1 cellular context compared by ENCODE assay signal in the genomic region with DNA sequence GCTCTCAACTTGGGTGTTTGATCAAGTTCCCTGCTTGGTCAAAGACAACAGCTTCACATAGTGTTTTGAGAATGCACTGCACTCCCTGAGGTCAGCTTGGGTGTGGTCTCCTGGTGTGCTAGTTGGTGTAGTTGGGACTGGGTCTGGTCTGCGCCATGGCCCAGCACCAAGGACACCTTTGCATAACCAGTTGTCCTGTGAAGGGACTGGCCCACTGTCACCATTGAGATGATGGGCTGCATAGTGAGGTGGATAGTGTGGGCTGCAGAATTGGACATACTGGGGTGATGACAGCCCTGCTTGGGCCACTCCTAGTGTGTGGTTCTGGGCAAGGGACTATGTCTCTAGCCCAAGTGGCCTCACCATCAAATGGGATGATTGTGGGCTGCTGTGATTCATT.
TF ChIP-seq lines count a peak whose summit lies in the region.

No MANE protein-coding gene starts in this region.

TF ChIP-seq in IMR-90, 13 proteins besides CTCF, POLR2A, EP300 and RAD21:
- TF ChIP-seq MAFK (IDR thresholded peaks at IDR 0.05; ENCODE audit: low read depth, low read length) (no peak), ELK1 (IDR thresholded peaks at IDR 0.05; ENCODE audit: borderline replicate concordance, low read depth, low read length) (no peak)
